ENCODE assay signal across 10 cellular contexts in genomic region chr21:42527127-42527488, GRCh38. TPM values are rescaled to one million over a fixed set of nuclear protein-coding genes. Genes with fewer than 3 reads are reported as not detected.
A peak's percentile ranks its signal among the peaks of the same experiment; 100 is the strongest.
DNase-seq lines count a peak whose midpoint lies in the region; ATAC-seq and TF ChIP-seq lines count a peak whose summit lies in the region.
"Had no signal": no experiment of that assay in that cellular context is flagged by ENCODE, and none has a peak within 500 bp of the region (broad histone marks: within the 10 kb centered on the region; RNA-seq: fewer than 3 reads in every experiment).

No MANE protein-coding gene starts in this region.

- CTCF ChIA-PET in activated CD4-positive, alpha-beta memory T cell treated with anti-CD3 and anti-CD28 coated beads for 36 hours (lab: Charles Lee) = interaction anchor here (0.6 to 1.7 kb wide), 6 partner anchors 13 to 216 kb away, joined by 3 to 9 read pairs (median 3); partner anchors contain the start of gene SLC37A1

- 83% methylated on average over 1 of the region's 8 CpGs for WGBS in right lobe of liver (ENCODE audit: insufficient coverage, low coverage, low lambda C conversion rate, missing lambda C conversion rate)

- H3K4me1 ChIP-seq in right lobe of liver = peaks cover 0 to 42% (median 15%) of the 10 kb centered on the region in 4 donors

- no peak for TF ChIP-seq POLR2A in right lobe of liver (IDR thresholded peaks at IDR 0.05)

- peak; percentile 62 for DNase-seq in activated effector memory CD4-positive, alpha-beta T cell treated with anti-CD3 and anti-CD28 coated beads, Interleukin-2, amount 50 U/mL, for 16 hours
- DNase-seq in activated effector memory CD4-positive, alpha-beta T cell treated with Interleukin-2 at 50 U/mL for 16 hours = no peak
- DNase-seq in activated CD4-positive, alpha-beta memory T cell treated with anti-CD3 and anti-CD28 coated beads for 36 hours = peak; percentile 9
- DNase-seq in right lobe of liver (no peak), NCI-H82 (lab: John Stamatoyannopoulos, UW) (no peak), hepatic stellate cell (ENCODE audit: low spot score) (no peak)
- DNase-seq: GF-D8, NCI-H524 had no signal

- no peaks in the 10 kb centered on the region for H3K9me3 ChIP-seq in right lobe of liver

- POLR2A ChIA-PET in activated CD4-positive, alpha-beta memory T cell treated with anti-CD3 and anti-CD28 coated beads for 36 hours (lab: Charles Lee) = interaction anchor here (0.7 to 2.4 kb wide), 11 partner anchors 10 to 307 kb away, joined by 3 to 25 read pairs (median 3); partner anchors contain the start of genes RSPH1, SLC37A1 and UBASH3A

- ATAC-seq in right lobe of liver (no peak), GM21360 (IDR thresholded peaks at IDR 0.05; ENCODE audit: unreplicated experiment) (no peak)

- peak overlapping the region; percentile 62 for H3K4me3 Mint-ChIP-seq in activated CD4-positive, alpha-beta memory T cell treated with anti-CD3 and anti-CD28 coated beads for 36 hours

- peak overlapping the region; percentile 74 to 82 (median 78) for H3K27ac ChIP-seq in right lobe of liver
- peak overlapping the region; percentile 38 for H3K27ac ChIP-seq in temporal lobe (ENCODE audit: low read depth, low read length)

- peak overlapping the region; percentile 87 for H3K27ac Mint-ChIP-seq in activated CD4-positive, alpha-beta memory T cell treated with anti-CD3 and anti-CD28 coated beads for 36 hours

- peaks cover 27% of the 10 kb centered on the region for H3K36me3 Mint-ChIP-seq in activated CD4-positive, alpha-beta memory T cell treated with anti-CD3 and anti-CD28 coated beads for 36 hours

- TF ChIP-seq CTCF in right lobe of liver (IDR thresholded peaks at IDR 0.05) = no peak

- no peak overlapping the region for H3K4me3 ChIP-seq in right lobe of liver

- H3K9me3 Mint-ChIP-seq in activated CD4-positive, alpha-beta memory T cell treated with anti-CD3 and anti-CD28 coated beads for 36 hours = no peaks in the 10 kb centered on the region

- intact Hi-C loops in activated CD4-positive, alpha-beta memory T cell treated with anti-CD3 and anti-CD28 coated beads for 36 hours (cut with micrococcal nuclease) = loop anchor here (1.0 to 10.0 kb wide), 6 partner anchors 13 to 382 kb away; partner anchors contain the start of gene RSPH1
- intact Hi-C loops in right lobe of liver (cut with DNase I) = no loop called here

- H3K36me3 ChIP-seq in right lobe of liver = peaks cover 0 to 5% (median 0%) of the 10 kb centered on the region in 4 donors

- peaks cover 53% of the 10 kb centered on the region for H3K4me1 Mint-ChIP-seq in activated CD4-positive, alpha-beta memory T cell treated with anti-CD3 and anti-CD28 coated beads for 36 hours (ENCODE audit: low read depth)

- H3K27me3 ChIP-seq in right lobe of liver = no peaks in the 10 kb centered on the region

- H3K27me3 Mint-ChIP-seq in activated CD4-positive, alpha-beta memory T cell treated with anti-CD3 and anti-CD28 coated beads for 36 hours = no peaks in the 10 kb centered on the region

RNA-seq across cellular contexts. Expression of gene SLC37A1, which starts 13.5 kb away (rescaled TPM):
- total RNA-seq in activated CD4-positive, alpha-beta memory T cell treated with anti-CD3 and anti-CD28 coated beads for 36 hours = 10 to 100 TPM; 21.1 to 21.2 TPM
- 10 to 100 TPM in 1 of 6 experiments, 1 to 10 TPM in 5; 2.5 to 10.8 (median 6.2) TPM for total RNA-seq in right lobe of liver
- total RNA-seq in temporal lobe = 26.1 TPM

RNA-seq across cellular contexts. Expression of gene RSPH1, which starts 31.1 kb away (rescaled TPM):
- under 1 TPM; 0.38 to 0.53 TPM for total RNA-seq in activated CD4-positive, alpha-beta memory T cell treated with anti-CD3 and anti-CD28 coated beads for 36 hours
- under 1 TPM in 5 of 6 experiments, not detected in 1; 0.18 to 0.55 (median 0.22) TPM for total RNA-seq in right lobe of liver
- total RNA-seq in temporal lobe = 0.98 TPM

Comparison
In these comparisons a context has a peak if more than half of its experiments do, and no peak if none do; other contexts are left out.
1. DNase-seq: peak in activated effector memory CD4-positive, alpha-beta T cell treated with anti-CD3 and anti-CD28 coated beads, Interleukin-2, amount 50 U/mL, for 16 hours (single experiment) and activated CD4-positive, alpha-beta memory T cell treated with anti-CD3 and anti-CD28 coated beads for 36 hours (single experiment); none in activated effector memory CD4-positive, alpha-beta T cell treated with Interleukin-2 at 50 U/mL for 16 hours (single experiment), right lobe of liver (0 of 3), NCI-H82 (single experiment) and hepatic stellate cell (single experiment).